ENCODE assay signal across 20 cellular contexts in the genomic region with DNA sequence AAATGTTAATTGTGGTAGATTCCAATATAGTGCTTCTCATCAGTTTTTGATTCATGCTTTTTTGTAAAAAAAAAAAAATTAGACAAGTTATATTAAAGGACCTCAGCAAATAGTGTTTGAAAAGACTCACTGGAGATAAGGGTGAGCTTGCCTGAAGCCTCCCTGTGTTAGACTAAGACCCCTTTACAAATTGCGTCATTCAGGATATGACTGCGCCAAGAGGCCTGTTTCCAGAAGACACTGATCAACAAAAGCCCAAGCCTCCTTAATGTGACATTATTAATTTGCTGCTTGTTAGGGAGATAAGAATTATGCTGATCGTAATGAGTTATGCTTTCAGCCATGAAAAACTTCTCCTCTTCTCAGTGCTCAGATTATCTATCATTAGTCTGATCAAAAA.
"Had no signal": no experiment of that assay in that cellular context is flagged by ENCODE, and none has a peak within 500 bp of the region (broad histone marks: within the 10 kb centered on the region; RNA-seq: fewer than 3 reads in every experiment).

No MANE protein-coding gene starts in this region.

- H2AFZ ChIP-seq: neural progenitor cell had no signal

- DNase-seq: activated CD8-positive, alpha-beta memory T cell treated with anti-CD3 and anti-CD28 coated beads, Interleukin-2, amount 50 U/mL, for 4 hours; activated naive CD4-positive, alpha-beta T cell; activated T-cell treated with anti-CD3 and anti-CD28 coated beads, Interleukin-2, amount 50 U/mL, for 24 hours; adrenal gland; brain microvascular endothelial cell; dorsolateral prefrontal cortex; effector memory CD8-positive, alpha-beta T cell; gastrocnemius medialis; hippocampal formation; naive B cell; posterior cingulate gyrus; stimulated activated CD4-positive, alpha-beta T cell treated with anti-CD3 and anti-CD28 coated beads, Interleukin-12 subunit alpha, Interleukin-12 subunit beta, amount 100 ng/mL, for 4 hours; stimulated activated CD4-positive, alpha-beta T cell treated with anti-CD3 and anti-CD28 coated beads, Interleukin-4, amount 100 ng/mL, for 4 hours; stimulated activated naive CD8-positive, alpha-beta T cell treated with anti-CD3 and anti-CD28 coated beads, Interleukin-15, Interleukin-2, amounts not matched to agents 100 U/mL and 50 U/mL, for 24 hours; T-helper 1 cell; upper lobe of right lung had no signal

- H3K4me3 ChIP-seq: adrenal gland, ascending aorta, dorsolateral prefrontal cortex, esophagus muscularis mucosa, gastrocnemius medialis, neural progenitor cell, upper lobe of right lung had no signal

- ATAC-seq: effector memory CD8-positive, alpha-beta T cell; gastrocnemius medialis; stimulated activated naive CD8-positive, alpha-beta T cell treated with anti-CD3 and anti-CD28 coated beads, Interleukin-15, Interleukin-2, amounts not matched to agents 100 U/mL and 50 U/mL, for 24 hours; upper lobe of right lung; WTC11 had no signal

- H3K27ac ChIP-seq: ascending aorta, brain microvascular endothelial cell, esophagus muscularis mucosa, gastrocnemius medialis, neural progenitor cell had no signal

- H3K36me3 ChIP-seq: adrenal gland, ascending aorta, brain microvascular endothelial cell, esophagus muscularis mucosa, gastrocnemius medialis, neural progenitor cell, upper lobe of right lung had no signal

- H3K9me3 ChIP-seq: adrenal gland, ascending aorta, esophagus muscularis mucosa, gastrocnemius medialis, upper lobe of right lung had no signal

- H3K9ac ChIP-seq: neural progenitor cell had no signal

- H3K4me1 ChIP-seq: ascending aorta, gastrocnemius medialis, neural progenitor cell had no signal

- H3K27me3 ChIP-seq: adrenal gland, ascending aorta, brain microvascular endothelial cell, dorsolateral prefrontal cortex, esophagus muscularis mucosa, gastrocnemius medialis, neural progenitor cell, upper lobe of right lung had no signal

- H3K4me2 ChIP-seq: neural progenitor cell had no signal
